Comparison of ENCODE assay signal across 9 cellular contexts in the genomic region with DNA sequence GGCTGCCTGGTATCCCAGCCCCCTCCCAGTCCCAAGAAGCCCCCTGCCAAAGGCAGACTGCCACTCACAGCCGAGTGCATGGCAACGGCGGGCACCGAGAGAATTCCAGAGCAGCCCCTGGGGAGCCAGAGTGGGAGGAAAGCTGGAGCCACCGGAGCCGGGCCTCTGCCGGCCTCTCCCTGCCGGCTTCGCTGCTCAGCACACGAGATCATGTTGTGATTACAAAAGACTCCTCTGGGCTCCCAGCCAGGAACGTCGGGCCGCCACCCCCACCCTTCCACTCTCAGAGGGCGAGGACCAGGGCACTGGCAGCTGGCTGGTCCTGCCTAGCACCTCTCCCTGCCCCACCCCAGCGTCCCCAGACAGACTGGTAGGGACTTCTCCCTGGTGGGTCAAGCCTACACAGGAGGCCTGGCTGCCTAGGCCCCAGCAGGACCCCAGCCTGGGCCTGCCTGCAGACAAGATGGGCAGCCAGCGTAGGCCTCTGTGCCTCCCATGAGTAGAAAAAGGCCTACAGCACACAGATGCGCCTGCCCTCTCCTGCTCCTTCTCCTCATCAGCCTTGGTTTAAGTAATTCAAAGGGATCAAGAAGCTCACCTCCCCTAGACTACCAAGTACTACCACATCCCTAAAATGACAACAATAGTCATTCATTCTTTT. TPM values are rescaled to one million over a fixed set of nuclear protein-coding genes. Genes with fewer than 3 reads are reported as not detected.
DNase-seq lines count a peak whose midpoint lies in the region; ATAC-seq and TF ChIP-seq lines count a peak whose summit lies in the region.
"Had no signal": no experiment of that assay in that cellular context is flagged by ENCODE, and none has a peak within 500 bp of the region (broad histone marks: within the 10 kb centered on the region; RNA-seq: fewer than 3 reads in every experiment).

Gene CCDC9B, minus strand, starts transcription at position 200 of the 661 bp plus-strand sequence. Its CDS starts 120 bp downstream, at position 80.

- ATAC-seq in GM18870 (IDR thresholded peaks at IDR 0.05; ENCODE audit: unreplicated experiment) = no peak

- peak within 1 kb of the TSS; percentile 71 to 94 (median 88) for H3K27ac ChIP-seq in Peyer's patch
- H3K27ac ChIP-seq in urinary bladder (ENCODE audit: low read depth) = peak within 1 kb of the TSS; percentile 94

- H3K4me3 ChIP-seq in Peyer's patch = peak within 1 kb of the TSS in 3 of 4 donors; percentile 20 to 59 (median 55)
- peak within 1 kb of the TSS; percentile 35 for H3K4me3 ChIP-seq in urinary bladder (ENCODE audit: low read depth, low read length)

- H3K27me3 ChIP-seq in Peyer's patch = no peaks in the 10 kb centered on the region

- no peaks in the 10 kb centered on the region for H3K9me3 Mint-ChIP-seq in endothelial cell (ENCODE audit: unreplicated experiment)
- H3K9me3 Mint-ChIP-seq: CD4-positive, CD25-positive, alpha-beta regulatory T cell had no signal

- no peaks in the 10 kb centered on the region for H3K9me3 ChIP-seq in Peyer's patch

- peaks cover 0 to 14% (median 0%) of the 10 kb centered on the region in 3 donors for H3K36me3 ChIP-seq in Peyer's patch
- peaks cover 2% of the 10 kb centered on the region for H3K36me3 ChIP-seq in urinary bladder (ENCODE audit: insufficient read depth)

- peak within 1 kb of the TSS; percentile 77 for H3K4me3 Mint-ChIP-seq in endothelial cell (ENCODE audit: unreplicated experiment)
- H3K4me3 Mint-ChIP-seq: CD4-positive, CD25-positive, alpha-beta regulatory T cell had no signal

- DNase-seq in NCI-H2081 (lab: John Stamatoyannopoulos, UW) = peak; percentile 65 to 74
- DNase-seq in NCI-H2081 treated with DMSO at 0.1 percent for 48 hours (lab: John Stamatoyannopoulos, UW) = no peak
- DNase-seq in Peyer's patch = peak; percentile 28 to 95 (median 93)
- no peak for DNase-seq in endothelial cell (ENCODE audit: low spot score)
- DNase-seq in mesenteric fat pad (ENCODE audit: low spot score) = peak; percentile 95
- no peak for DNase-seq in activated CD8-positive, alpha-beta memory T cell treated with anti-CD3 and anti-CD28 coated beads, Interleukin-2, amount 50 U/mL, for 4 hours
- DNase-seq: CD4-positive, CD25-positive, alpha-beta regulatory T cell had no signal

- WGBS in urinary bladder = 13% methylated on average over 17 of the region's 17 CpGs

- peak within 1 kb of the TSS; percentile 42 for H3K27ac Mint-ChIP-seq in endothelial cell (ENCODE audit: unreplicated experiment)
- H3K27ac Mint-ChIP-seq: CD4-positive, CD25-positive, alpha-beta regulatory T cell had no signal

- TF ChIP-seq POLR2A in Peyer's patch (IDR thresholded peaks at IDR 0.05) = peak; percentile 74 to 91

- peaks cover 17% of the 10 kb centered on the region for H3K4me1 Mint-ChIP-seq in endothelial cell (ENCODE audit: unreplicated experiment)

- H3K4me1 ChIP-seq in Peyer's patch (peaks cover 4 to 95% (median 7%) of the 10 kb centered on the region in 4 donors), urinary bladder (ENCODE audit: insufficient read depth) (peaks cover 6% of the 10 kb centered on the region)

- peaks cover 5% of the 10 kb centered on the region for H3K27me3 Mint-ChIP-seq in endothelial cell (ENCODE audit: unreplicated experiment)

- TF ChIP-seq CTCF in Peyer's patch (IDR thresholded peaks at IDR 0.05) (peak in 1 of 6 experiments; percentile 2), endothelial cell (IDR thresholded peaks at IDR 0.05; ENCODE audit: unreplicated experiment) (no peak)

- H3K36me3 Mint-ChIP-seq in endothelial cell (ENCODE audit: low read depth, unreplicated experiment) = no peaks in the 10 kb centered on the region
- H3K36me3 Mint-ChIP-seq: CD4-positive, CD25-positive, alpha-beta regulatory T cell had no signal

RNA-seq across cellular contexts. Expression of gene CCDC9B, which starts in this region (rescaled TPM):
- total RNA-seq in Peyer's patch = 10 to 100 TPM; 14.4 to 55.6 (median 37.7) TPM
- total RNA-seq in endothelial cell (ENCODE audit: unreplicated experiment) = 0.92 TPM
- total RNA-seq in mesenteric fat pad = 10.6 TPM
- total RNA-seq in urinary bladder = 10.0 TPM
- 42.2 TPM for polyA plus RNA-seq in urinary bladder

Comparison
In these comparisons a context has a peak if more than half of its experiments do, and no peak if none do; other contexts are left out.
1. DNase-seq: peak in NCI-H2081 (2 of 2), Peyer's patch (3 of 3) and mesenteric fat pad (single experiment); none in NCI-H2081 treated with DMSO at 0.1 percent for 48 hours (single experiment), endothelial cell (single experiment) and activated CD8-positive, alpha-beta memory T cell treated with anti-CD3 and anti-CD28 coated beads, Interleukin-2, amount 50 U/mL, for 4 hours (single experiment).